ENCODE assay signal across 9 cellular contexts in the genomic region with DNA sequence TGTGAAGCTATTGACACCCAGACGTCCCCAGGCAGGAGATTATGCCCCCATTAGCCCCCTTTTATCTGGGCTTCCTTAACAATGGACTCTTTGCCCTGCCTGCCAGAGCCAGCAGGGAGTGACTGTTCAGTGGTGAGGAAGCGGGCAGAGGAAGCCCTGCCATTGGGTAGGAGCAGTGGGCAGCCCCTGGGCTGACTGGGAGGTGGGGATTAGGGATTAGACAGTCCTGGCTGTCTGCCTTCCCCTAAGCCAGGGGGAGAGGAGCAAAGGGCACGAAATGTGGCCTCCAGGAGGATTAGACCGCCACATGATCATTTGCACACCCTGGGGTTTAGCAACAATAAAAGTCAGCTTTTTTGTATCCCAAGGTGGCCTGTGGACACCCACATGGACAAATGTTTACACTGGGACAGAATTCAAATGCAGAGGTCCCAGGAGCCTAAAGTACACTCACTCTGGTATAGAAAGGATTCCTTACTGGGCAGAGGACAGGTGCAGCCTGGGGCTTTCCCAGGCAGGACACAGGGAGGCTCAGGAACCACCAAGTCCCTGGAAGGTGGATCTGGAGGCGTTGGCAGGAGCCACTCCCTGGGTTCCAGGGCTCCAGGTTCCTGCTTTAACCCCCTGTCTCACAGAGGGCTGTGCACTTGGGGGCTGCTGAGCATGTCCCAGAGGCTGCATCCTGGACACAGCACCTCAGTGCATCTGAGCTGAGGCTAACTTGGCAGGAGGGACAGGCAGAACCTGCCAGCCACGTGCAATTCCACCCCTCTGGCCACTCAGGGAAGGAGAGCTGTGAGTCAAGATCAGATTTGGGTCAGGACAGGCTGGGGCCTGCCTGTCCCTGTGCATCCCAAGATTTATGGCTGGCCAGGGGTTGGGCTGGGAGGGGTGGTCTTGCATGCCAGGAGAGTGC. TPM values are rescaled to one million over a fixed set of nuclear protein-coding genes. Genes with fewer than 3 reads are reported as not detected.
A peak's percentile ranks its signal among the peaks of the same experiment; 100 is the strongest.
DNase-seq lines count a peak whose midpoint lies in the region; TF ChIP-seq lines count a peak whose summit lies in the region.
"Had no signal": no experiment of that assay in that cellular context is flagged by ENCODE, and none has a peak within 500 bp of the region (broad histone marks: within the 10 kb centered on the region; RNA-seq: fewer than 3 reads in every experiment).

No MANE protein-coding gene starts in this region.

- H3K27ac Mint-ChIP-seq in endothelial cell (ENCODE audit: unreplicated experiment) (no peak overlapping the region), neural crest cell (ENCODE audit: unreplicated experiment) (peak overlapping the region; percentile 94)

- no peaks in the 10 kb centered on the region for H3K9me3 Mint-ChIP-seq in endothelial cell (ENCODE audit: unreplicated experiment)
- no peaks in the 10 kb centered on the region for H3K9me3 Mint-ChIP-seq in neural crest cell
- H3K9me3 Mint-ChIP-seq: stimulated activated naive B cell treated with anti-CD40 and anti-IgM and Interleukin-4, amounts not matched to agents 10 μg/mL and 1 μg/mL and 100 μg/mL, for 72 hours had no signal

- H3K27me3 Mint-ChIP-seq in endothelial cell (ENCODE audit: unreplicated experiment) (peaks cover 5% of the 10 kb centered on the region), neural crest cell (ENCODE audit: low read depth) (no peaks in the 10 kb centered on the region)

- peak; percentile 12 for DNase-seq in ELR (ENCODE audit: low read depth)
- DNase-seq in NCI-H524 treated with DMSO at 0.1 percent for 48 hours (lab: John Stamatoyannopoulos, UW): peak; percentile 73
- no peak for DNase-seq in endothelial cell (ENCODE audit: low spot score)
- no peak for DNase-seq in neural crest cell (ENCODE audit: low read depth, low spot score)
- no peak for DNase-seq in NCI-H2171 (lab: John Stamatoyannopoulos, UW)
- no peak for DNase-seq in NCI-H526 treated with DMSO at 0.1 percent for 48 hours (lab: John Stamatoyannopoulos, UW)
- no peak for DNase-seq in G401 (ENCODE audit: low spot score)
- DNase-seq in NCI-H1694 treated with DMSO at 0.1 percent for 48 hours (lab: John Stamatoyannopoulos, UW): no peak
- DNase-seq: stimulated activated naive B cell treated with anti-CD40 and anti-IgM and Interleukin-4, amounts not matched to agents 10 μg/mL and 1 μg/mL and 100 μg/mL, for 72 hours had no signal

- TF ChIP-seq CTCF in endothelial cell (IDR thresholded peaks at IDR 0.05; ENCODE audit: unreplicated experiment) (no peak), neural crest cell (conservative IDR thresholded peaks at IDR 0.05) (no peak)

- H3K4me3 Mint-ChIP-seq in endothelial cell (ENCODE audit: unreplicated experiment) (peak overlapping the region; percentile 84), neural crest cell (peak overlapping the region; percentile 92)

- H3K4me1 Mint-ChIP-seq in endothelial cell (ENCODE audit: unreplicated experiment) (peaks cover 24% of the 10 kb centered on the region), neural crest cell (peaks cover 39% of the 10 kb centered on the region)

- in situ Hi-C loops in G401 (cut with HindIII; ENCODE audit: low sequenced_read_pairs): no loop called here

- H3K36me3 Mint-ChIP-seq in endothelial cell (ENCODE audit: low read depth, unreplicated experiment) (peaks cover 18% of the 10 kb centered on the region), neural crest cell (ENCODE audit: low read depth) (peaks cover 15% of the 10 kb centered on the region)

RNA-seq across cellular contexts. Expression of a gene that starts 2.1 kb away (rescaled TPM):
- total RNA-seq in endothelial cell (ENCODE audit: unreplicated experiment) (18.3 TPM), neural crest cell (28.3 and 31.2 TPM in 2 replicates)
- 3.8 and 6.5 TPM in 2 replicates for total RNA-seq in G401 (2014; rRNA removed; shearing (Covaris generic))

RNA-seq across cellular contexts. Expression of a gene that starts 29.6 kb away (rescaled TPM):
- total RNA-seq in endothelial cell (ENCODE audit: unreplicated experiment): 81.6 TPM
- 54.0 and 54.6 TPM in 2 replicates for total RNA-seq in neural crest cell
- 77.8 and 79.4 TPM in 2 replicates for total RNA-seq in G401 (2014; rRNA removed; shearing (Covaris generic))

RNA-seq across cellular contexts. Expression of a gene that starts 33.9 kb away (rescaled TPM):
- total RNA-seq in endothelial cell (ENCODE audit: unreplicated experiment) (not detected), neural crest cell (not detected in 2 replicates)
- not detected in 2 replicates for total RNA-seq in G401 (2014; rRNA removed; shearing (Covaris generic))

Comparison
In these comparisons a context has a peak if more than half of its experiments do, and no peak if none do; other contexts are left out.
1. DNase-seq: peak in ELR (single experiment) and NCI-H524 treated with DMSO at 0.1 percent for 48 hours (single experiment); none in endothelial cell (single experiment), neural crest cell (single experiment), NCI-H2171 (single experiment), NCI-H526 treated with DMSO at 0.1 percent for 48 hours (single experiment), G401 (single experiment) and NCI-H1694 treated with DMSO at 0.1 percent for 48 hours (single experiment).